In genomic region chr4:184817494-184818215, GRCh38 we compare ENCODE assay signal across 14 cellular contexts. TPM values are rescaled to one million over a fixed set of nuclear protein-coding genes. Genes with fewer than 3 reads are reported as not detected.
DNase-seq lines count a peak whose midpoint lies in the region; ATAC-seq and TF ChIP-seq lines count a peak whose summit lies in the region.
"Had no signal": no experiment of that assay in that cellular context is flagged by ENCODE, and none has a peak within 500 bp of the region (broad histone marks: within the 10 kb centered on the region; RNA-seq: fewer than 3 reads in every experiment).

No MANE protein-coding gene starts in this region.

- peak overlapping the region; percentile 21 for H3K4me3 ChIP-seq in GM06990 (replicated peaks; ENCODE audit: low read depth, low read length)
- H3K4me3 ChIP-seq: BLaER1, neural progenitor cell had no signal

- H3K27me3 ChIP-seq in GM06990 (replicated peaks; ENCODE audit: control insufficient read depth, insufficient read depth, low read length): no peaks in the 10 kb centered on the region
- no peaks in the 10 kb centered on the region for H3K27me3 ChIP-seq in foreskin keratinocyte
- H3K27me3 ChIP-seq: BLaER1 had no signal

- ATAC-seq in GM19324 (IDR thresholded peaks at IDR 0.05; ENCODE audit: low FRiP score, unreplicated experiment) (peak; percentile 18), HG03565 (IDR thresholded peaks at IDR 0.05; ENCODE audit: unreplicated experiment) (peak; percentile 3), left lobe of liver (peak; percentile 1), foreskin keratinocyte (no peak), GM21528 (IDR thresholded peaks at IDR 0.05; ENCODE audit: low FRiP score, unreplicated experiment) (no peak)
- ATAC-seq: left colon had no signal

- H3K4me1 ChIP-seq in foreskin keratinocyte: peaks cover 16% of the 10 kb centered on the region
- H3K4me1 ChIP-seq: neural progenitor cell had no signal

- H3K36me3 ChIP-seq in GM06990 (ENCODE audit: control insufficient read depth, insufficient read depth, low read length): peaks cover 4% of the 10 kb centered on the region
- H3K36me3 ChIP-seq: BLaER1, neural progenitor cell had no signal

- peak; percentile 45 for DNase-seq in GM06990 (ENCODE audit: extremely low read depth, insufficient read length)
- DNase-seq in left lobe of liver (ENCODE audit: low spot score): no peak
- DNase-seq in stimulated activated CD8-positive, alpha-beta memory T cell treated with anti-CD3 and anti-CD28 coated beads, Interleukin-4, amount 100 ng/mL, for 48 hours: no peak
- DNase-seq in foreskin keratinocyte: no peak
- no peak for DNase-seq in HuH-7 (ENCODE audit: low spot score)
- DNase-seq: activated naive CD4-positive, alpha-beta T cell treated with Interleukin-2 at 50 U/mL for 16 hours; Kasumi-1; left colon; SHP77 had no signal

- no peak overlapping the region for H3K27ac ChIP-seq in foreskin keratinocyte
- H3K27ac ChIP-seq: BLaER1, neural progenitor cell had no signal

- TF ChIP-seq CTCF in GM06990 (IDR thresholded peaks at IDR 0.05; ENCODE audit: insufficient read depth, low read length, poor library complexity, severe bottlenecking) (no peak), foreskin keratinocyte (conservative IDR thresholded peaks at IDR 0.05) (no peak)

RNA-seq across cellular contexts. Expression of gene ACSL1, which starts 8.1 kb away (rescaled TPM):
- total RNA-seq in left lobe of liver: 818 TPM
- total RNA-seq in foreskin keratinocyte: 35.4 and 45.9 TPM in 2 replicates
- polyA plus RNA-seq in foreskin keratinocyte: 18.8 and 19.8 TPM in 2 replicates

Comparison
In these comparisons a context has a peak if more than half of its experiments do, and no peak if none do; other contexts are left out.
1. ATAC-seq: peak in GM19324 (single experiment), HG03565 (single experiment) and left lobe of liver (single experiment); none in foreskin keratinocyte (single experiment) and GM21528 (single experiment).
2. RNA of gene ACSL1, which starts 8.1 kb away (total RNA-seq): 818 TPM in left lobe of liver (single experiment); 35.4 to 45.9 TPM in foreskin keratinocyte; every median in the first group is over 10 times any median in the second.